In the genomic region with DNA sequence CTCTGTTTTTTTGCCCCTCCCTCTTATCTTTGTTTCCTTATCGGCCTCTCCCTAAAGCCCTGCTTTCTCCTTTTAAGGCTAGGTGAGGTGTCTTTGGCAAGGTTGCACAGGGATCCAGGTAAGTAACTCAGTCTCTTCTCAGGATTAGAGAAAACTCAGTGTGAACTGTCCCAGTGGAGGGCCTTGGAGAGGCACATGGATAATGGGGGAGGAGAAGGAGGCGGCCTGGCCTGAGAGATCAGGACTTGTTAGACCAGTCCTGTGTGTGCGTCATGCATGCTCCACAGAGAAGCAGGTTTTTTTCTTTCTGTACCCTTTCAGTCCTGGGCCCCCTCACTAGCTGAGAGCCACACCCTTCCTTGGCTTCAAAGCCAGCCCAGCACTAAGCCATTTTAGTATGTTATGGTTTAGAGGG, we compare ENCODE assay signal across 11 cellular contexts. TPM values are rescaled to one million over a fixed set of nuclear protein-coding genes. Genes with fewer than 3 reads are reported as not detected.
DNase-seq lines count a peak whose midpoint lies in the region; ATAC-seq and TF ChIP-seq lines count a peak whose summit lies in the region.
"Had no signal": no experiment of that assay in that cellular context is flagged by ENCODE, and none has a peak within 500 bp of the region (broad histone marks: within the 10 kb centered on the region; RNA-seq: fewer than 3 reads in every experiment).

No MANE protein-coding gene starts in this region.

- peaks cover 40 to 99% (median 46%) of the 10 kb centered on the region in 3 donors for H3K4me1 ChIP-seq in gastroesophageal sphincter
- H3K4me1 ChIP-seq in neuronal stem cell (ENCODE audit: control insufficient read depth in 2 of 2, insufficient read depth in 1 of 2, low read depth in 1 of 2, low read length in 2 of 2) = peaks cover 19 to 23% of the 10 kb centered on the region in 2 donors

- TF ChIP-seq POLR2A in gastroesophageal sphincter (IDR thresholded peaks at IDR 0.05) = no peak

- H3K27me3 ChIP-seq in gastroesophageal sphincter (no peaks in the 10 kb centered on the region), neuronal stem cell (ENCODE audit: control insufficient read depth in 3 of 3, insufficient read depth in 3 of 3, low read depth in 1 of 3, low read length in 3 of 3) (no peaks in the 10 kb centered on the region)
- H3K27me3 ChIP-seq: BLaER1 treated with 17β-estradiol and CSF1 and Interleukin-3, amounts not matched to agents 10 nM and 100 nM; SJSA1 had no signal

- peak overlapping the region; percentile 21 for H3K27ac Mint-ChIP-seq in T-helper 17 cell

- DNase-seq in T-helper 17 cell (no peak), neuronal stem cell (ENCODE audit: low spot score) (no peak), activated gamma-delta T cell (lab: John Stamatoyannopoulos, UW) (no peak), NCI-H82 (lab: John Stamatoyannopoulos, UW) (no peak)
- DNase-seq: activated T-cell treated with anti-CD3 and anti-CD28 coated beads, Interleukin-2, amount 50 U/mL, for 4 hours had no signal

- H3K4me3 ChIP-seq in gastroesophageal sphincter (no peak overlapping the region), neuronal stem cell (ENCODE audit: low read length in 2 of 2) (no peak overlapping the region)
- H3K4me3 ChIP-seq: BLaER1 treated with 17β-estradiol and CSF1 and Interleukin-3, amounts not matched to agents 10 nM and 100 nM; SJSA1 had no signal

- H3K9me3 ChIP-seq in T-helper 17 cell (ENCODE audit: control insufficient read depth, low read length, poor library complexity, severe bottlenecking) = no peaks in the 10 kb centered on the region
- H3K9me3 ChIP-seq in gastroesophageal sphincter = no peaks in the 10 kb centered on the region
- no peaks in the 10 kb centered on the region for H3K9me3 ChIP-seq in neuronal stem cell (replicated peaks in 1 of 2; ENCODE audit: control insufficient read depth in 2 of 2, insufficient read depth in 1 of 2, low read depth in 1 of 2, low read length in 2 of 2)
- H3K9me3 ChIP-seq: BLaER1 treated with 17β-estradiol and CSF1 and Interleukin-3, amounts not matched to agents 10 nM and 100 nM; SJSA1 had no signal

- no peak overlapping the region for H4K8ac ChIP-seq in neuronal stem cell (ENCODE audit: low read depth, low read length)

- H3K4me3 Mint-ChIP-seq in T-helper 17 cell = no peak overlapping the region
- H3K4me3 Mint-ChIP-seq: activated T-cell treated with anti-CD3 and anti-CD28 coated beads, Interleukin-2, amount 50 U/mL, for 4 hours had no signal

- peaks cover 13% of the 10 kb centered on the region for H3K4me1 Mint-ChIP-seq in T-helper 17 cell

- H2BK5ac ChIP-seq in neuronal stem cell (ENCODE audit: low read length) = no peak overlapping the region

- no peak overlapping the region for H2BK120ac ChIP-seq in neuronal stem cell (ENCODE audit: low read depth, low read length)

- H4K91ac ChIP-seq in neuronal stem cell (ENCODE audit: low read depth, low read length, poor library complexity) = no peak overlapping the region

- no peak overlapping the region for H3K23ac ChIP-seq in neuronal stem cell (ENCODE audit: low read depth, low read length, poor library complexity)

- no peaks in the 10 kb centered on the region for H3K36me3 ChIP-seq in gastroesophageal sphincter
- H3K36me3 ChIP-seq in neuronal stem cell (replicated peaks in 1 of 2; ENCODE audit: control insufficient read depth in 2 of 2, insufficient read depth in 2 of 2, low read length in 2 of 2) = peaks cover 0 to 40% of the 10 kb centered on the region in 2 donors
- H3K36me3 ChIP-seq: BLaER1 treated with 17β-estradiol and CSF1 and Interleukin-3, amounts not matched to agents 10 nM and 100 nM had no signal

- ATAC-seq in T-helper 17 cell = no peak
- ATAC-seq in gastroesophageal sphincter = no peak
- ATAC-seq in SK-N-SH treated with all-trans-retinoic acid at 6 μM for 48 hours = no peak
- no peak for ATAC-seq in GM19467 (IDR thresholded peaks at IDR 0.05; ENCODE audit: unreplicated experiment)
- ATAC-seq: activated T-cell treated with anti-CD3 and anti-CD28 coated beads, Interleukin-2, amount 50 U/mL, for 4 hours had no signal

- H3K4ac ChIP-seq in neuronal stem cell (ENCODE audit: low read length) = no peak overlapping the region

- H3K27me3 Mint-ChIP-seq in T-helper 17 cell = no peaks in the 10 kb centered on the region

- H3K27ac ChIP-seq in C4-2B = peak overlapping the region; percentile 81
- H3K27ac ChIP-seq in gastroesophageal sphincter = peak overlapping the region; percentile 13 to 88 (median 81)
- peak overlapping the region; percentile 24 for H3K27ac ChIP-seq in neuronal stem cell (replicated peaks; ENCODE audit: low read length)
- H3K27ac ChIP-seq: BLaER1 treated with 17β-estradiol and CSF1 and Interleukin-3, amounts not matched to agents 10 nM and 100 nM; SJSA1 had no signal

- no peaks in the 10 kb centered on the region for H3K79me1 ChIP-seq in neuronal stem cell (ENCODE audit: low read depth, low read length)

- no peak overlapping the region for H2BK12ac ChIP-seq in neuronal stem cell (ENCODE audit: low read length)

- TF ChIP-seq CTCF in C4-2B (conservative IDR thresholded peaks at IDR 0.05) (no peak), gastroesophageal sphincter (IDR thresholded peaks at IDR 0.05) (no peak)

- H2BK15ac ChIP-seq in neuronal stem cell (ENCODE audit: low read length) = no peak overlapping the region

- 22% methylated on average over 2 of the region's 3 CpGs; no CpG with 5 or more reads in 1 of the 2 donors for WGBS in gastroesophageal sphincter (ENCODE audit: low coverage in 1 of 2), 2 donors
- WGBS in neuronal stem cell (ENCODE audit: extremely low coverage in 2 of 2, insufficient read length in 2 of 2, insufficient replicate concordance in 1 of 2), 2 donors = no CpG with 5 or more reads among the region's 3 CpGs

- H2AFZ ChIP-seq in neuronal stem cell (ENCODE audit: low read length) = no peak overlapping the region

- H2AK5ac ChIP-seq in neuronal stem cell (ENCODE audit: low read depth, low read length) = no peak overlapping the region

- H3K14ac ChIP-seq in neuronal stem cell (ENCODE audit: low read length) = no peak overlapping the region

- no peak overlapping the region for H3K4me2 ChIP-seq in neuronal stem cell (ENCODE audit: insufficient read depth, low read length, poor library complexity, severe bottlenecking)

- no peak overlapping the region for H3K9ac ChIP-seq in neuronal stem cell (ENCODE audit: low read depth, low read length, poor library complexity)
- H3K9ac ChIP-seq: BLaER1 treated with 17β-estradiol and CSF1 and Interleukin-3, amounts not matched to agents 10 nM and 100 nM had no signal

- TF ChIP-seq EP300 in gastroesophageal sphincter (IDR thresholded peaks at IDR 0.05) = no peak

- peaks cover 2% of the 10 kb centered on the region for H3K36me3 Mint-ChIP-seq in T-helper 17 cell (ENCODE audit: low read depth)

- H3K18ac ChIP-seq in neuronal stem cell (ENCODE audit: low read length) = no peak overlapping the region

TF ChIP-seq in SK-N-SH treated with all-trans-retinoic acid at 6 μM for 48 hours, 23 proteins besides CTCF, POLR2A, EP300 and RAD21 (continues in another document):
- no peak for TF ChIP-seq ISL1 (CRISPR knock-in tag; IDR thresholded peaks at IDR 0.05)
- TF ChIP-seq, protein P1, sequence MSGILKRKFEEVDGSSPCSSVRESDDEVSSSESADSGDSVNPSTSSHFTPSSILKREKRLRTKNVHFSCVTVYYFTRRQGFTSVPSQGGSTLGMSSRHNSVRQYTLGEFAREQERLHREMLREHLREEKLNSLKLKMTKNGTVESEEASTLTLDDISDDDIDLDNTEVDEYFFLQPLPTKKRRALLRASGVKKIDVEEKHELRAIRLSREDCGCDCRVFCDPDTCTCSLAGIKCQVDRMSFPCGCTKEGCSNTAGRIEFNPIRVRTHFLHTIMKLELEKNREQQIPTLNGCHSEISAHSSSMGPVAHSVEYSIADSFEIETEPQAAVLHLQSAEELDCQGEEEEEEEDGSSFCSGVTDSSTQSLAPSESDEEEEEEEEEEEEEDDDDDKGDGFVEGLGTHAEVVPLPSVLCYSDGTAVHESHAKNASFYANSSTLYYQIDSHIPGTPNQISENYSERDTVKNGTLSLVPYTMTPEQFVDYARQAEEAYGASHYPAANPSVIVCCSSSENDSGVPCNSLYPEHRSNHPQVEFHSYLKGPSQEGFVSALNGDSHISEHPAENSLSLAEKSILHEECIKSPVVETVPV (CRISPR knock-in tag; IDR thresholded peaks at IDR 0.05) = no peak
- TF ChIP-seq ARNTL (CRISPR knock-in tag; IDR thresholded peaks at IDR 0.05; ENCODE audit: borderline replicate concordance, low read depth) = no peak
- TF ChIP-seq OSR1 (CRISPR knock-in tag; IDR thresholded peaks at IDR 0.05) = no peak
- TF ChIP-seq, protein P2, sequence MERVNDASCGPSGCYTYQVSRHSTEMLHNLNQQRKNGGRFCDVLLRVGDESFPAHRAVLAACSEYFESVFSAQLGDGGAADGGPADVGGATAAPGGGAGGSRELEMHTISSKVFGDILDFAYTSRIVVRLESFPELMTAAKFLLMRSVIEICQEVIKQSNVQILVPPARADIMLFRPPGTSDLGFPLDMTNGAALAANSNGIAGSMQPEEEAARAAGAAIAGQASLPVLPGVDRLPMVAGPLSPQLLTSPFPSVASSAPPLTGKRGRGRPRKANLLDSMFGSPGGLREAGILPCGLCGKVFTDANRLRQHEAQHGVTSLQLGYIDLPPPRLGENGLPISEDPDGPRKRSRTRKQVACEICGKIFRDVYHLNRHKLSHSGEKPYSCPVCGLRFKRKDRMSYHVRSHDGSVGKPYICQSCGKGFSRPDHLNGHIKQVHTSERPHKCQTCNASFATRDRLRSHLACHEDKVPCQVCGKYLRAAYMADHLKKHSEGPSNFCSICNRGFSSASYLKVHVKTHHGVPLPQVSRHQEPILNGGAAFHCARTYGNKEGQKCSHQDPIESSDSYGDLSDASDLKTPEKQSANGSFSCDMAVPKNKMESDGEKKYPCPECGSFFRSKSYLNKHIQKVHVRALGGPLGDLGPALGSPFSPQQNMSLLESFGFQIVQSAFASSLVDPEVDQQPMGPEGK (CRISPR knock-in tag; IDR thresholded peaks at IDR 0.05; ENCODE audit: borderline replicate concordance) = no peak
- no peak for TF ChIP-seq ZNF70 (CRISPR knock-in tag; IDR thresholded peaks at IDR 0.05)
- no peak for TF ChIP-seq GLIS3 (CRISPR knock-in tag; IDR thresholded peaks at IDR 0.05)
- TF ChIP-seq RARB (CRISPR knock-in tag; IDR thresholded peaks at IDR 0.05) = no peak
- no peak for TF ChIP-seq ZNF565 (CRISPR knock-in tag; conservative IDR thresholded peaks at IDR 0.05; ENCODE audit: low read depth)
- TF ChIP-seq CSDC2 (CRISPR knock-in tag; IDR thresholded peaks at IDR 0.05) = no peak
- no peak for TF ChIP-seq ESRRG (CRISPR knock-in tag; IDR thresholded peaks at IDR 0.05)

RNA-seq across cellular contexts. Expression of a gene that starts 19.9 kb away (rescaled TPM):
- 10 to 100 TPM in 1 of 2 donors, 1 to 10 TPM in 1; 9.9 to 14.1 TPM for total RNA-seq in T-helper 17 cell
- total RNA-seq in gastroesophageal sphincter = 100 to 1,000 TPM in 1 of 4 donors, 10 to 100 TPM in 3; 87.6 to 123 (median 93.8) TPM
- 80.5 TPM for polyA plus RNA-seq in neuronal stem cell (2013, experiment 1 of 2)
- 79.9 TPM for polyA plus RNA-seq in neuronal stem cell (2013, experiment 2 of 2)

RNA-seq across cellular contexts. Expression of a gene that starts 29.9 kb away (rescaled TPM):
- not detected for total RNA-seq in T-helper 17 cell
- total RNA-seq in gastroesophageal sphincter = not detected
- polyA plus RNA-seq in neuronal stem cell (2013, experiment 1 of 2) = not detected
- not detected for polyA plus RNA-seq in neuronal stem cell (2013, experiment 2 of 2)
- total RNA-seq: activated T-cell treated with anti-CD3 and anti-CD28 coated beads, Interleukin-2, amount 50 U/mL, for 4 hours; SJSA1 had no signal

RNA-seq across cellular contexts. Expression of a gene that starts 40.2 kb away (rescaled TPM):
- total RNA-seq in T-helper 17 cell (10 to 100 TPM; 70.0 to 72.6 TPM), gastroesophageal sphincter (100 to 1,000 TPM in 2 of 4 donors, 10 to 100 TPM in 2; 81.2 to 143 (median 97.0) TPM)
- polyA plus RNA-seq in neuronal stem cell (2013, experiment 1 of 2) = 227 TPM
- polyA plus RNA-seq in neuronal stem cell (2013, experiment 2 of 2) = 230 TPM

Comparison
In these comparisons a context has a peak if more than half of its experiments do, and no peak if none do; other contexts are left out.
1. H3K27ac ChIP-seq: peak in every context shown above with its lines; median percentile 81 in C4-2B; 81 in gastroesophageal sphincter; 24 in neuronal stem cell.
2. RNA of a gene that starts 19.9 kb away (total RNA-seq): 87.6 to 123 TPM in gastroesophageal sphincter; 9.9 to 14.1 TPM in T-helper 17 cell; every median in the first group is over 4 times any median in the second.